Comparison of ENCODE assay signal across 8 cellular contexts in genomic region chr6:132456700-132457143, GRCh38. TPM values are rescaled to one million over a fixed set of nuclear protein-coding genes. Genes with fewer than 3 reads are reported as not detected.
DNase-seq lines count a peak whose midpoint lies in the region; ATAC-seq and TF ChIP-seq lines count a peak whose summit lies in the region.

No MANE protein-coding gene starts in this region.

- H3K36me3 Mint-ChIP-seq in activated T-helper 2 cell treated with anti-CD3 and anti-CD28 coated beads, Interferon-gamma antibody, Interleukin-2, Interleukin-4, amounts not matched to agents 10 μg/mL and 5 μg/mL and 100 μg/mL, durations not matched to agents 14 hours and 24 hours and 36 hours (ENCODE audit: low read depth) = peaks cover 15% of the 10 kb centered on the region

- no peaks in the 10 kb centered on the region for H3K9me3 Mint-ChIP-seq in activated T-helper 2 cell treated with anti-CD3 and anti-CD28 coated beads, Interferon-gamma antibody, Interleukin-2, Interleukin-4, amounts not matched to agents 10 μg/mL and 5 μg/mL and 100 μg/mL, durations not matched to agents 14 hours and 24 hours and 36 hours

- no peaks in the 10 kb centered on the region for H3K9me3 ChIP-seq in ascending aorta

- no peak overlapping the region for H3K4me3 Mint-ChIP-seq in activated T-helper 2 cell treated with anti-CD3 and anti-CD28 coated beads, Interferon-gamma antibody, Interleukin-2, Interleukin-4, amounts not matched to agents 10 μg/mL and 5 μg/mL and 100 μg/mL, durations not matched to agents 14 hours and 24 hours and 36 hours (ENCODE audit: low read depth)

- TF ChIP-seq CTCF in GM10266 (IDR thresholded peaks at IDR 0.05; ENCODE audit: control insufficient read depth, insufficient read depth, low read depth, missing control alignments) (peak; percentile 66), ascending aorta (IDR thresholded peaks at IDR 0.05) (no peak)

- H3K4me1 Mint-ChIP-seq in activated T-helper 2 cell treated with anti-CD3 and anti-CD28 coated beads, Interferon-gamma antibody, Interleukin-2, Interleukin-4, amounts not matched to agents 10 μg/mL and 5 μg/mL and 100 μg/mL, durations not matched to agents 14 hours and 24 hours and 36 hours (ENCODE audit: low read depth) = no peaks in the 10 kb centered on the region

- no peaks in the 10 kb centered on the region for H3K27me3 ChIP-seq in ascending aorta

- no peak overlapping the region for H3K27ac Mint-ChIP-seq in activated T-helper 2 cell treated with anti-CD3 and anti-CD28 coated beads, Interferon-gamma antibody, Interleukin-2, Interleukin-4, amounts not matched to agents 10 μg/mL and 5 μg/mL and 100 μg/mL, durations not matched to agents 14 hours and 24 hours and 36 hours

- peaks cover 37 to 65% of the 10 kb centered on the region in 2 donors for H3K36me3 ChIP-seq in ascending aorta

- intact Hi-C loops in left cardiac atrium (cut with DNase I) (loop anchor here in 1 of 2 donors (10.0 kb wide), 1 partner anchor 152 kb away; no protein-coding TSS in a partner anchor), ascending aorta (cut with DNase I) (no loop called here)
- intact Hi-C loops in activated T-helper 2 cell treated with anti-CD3 and anti-CD28 coated beads, Interferon-gamma antibody, Interleukin-2, Interleukin-4, amounts not matched to agents 10 μg/mL and 5 μg/mL and 100 μg/mL, durations not matched to agents 14 hours and 24 hours and 36 hours (cut with micrococcal nuclease) = no loop called here

- ATAC-seq in GM21529 (IDR thresholded peaks at IDR 0.05; ENCODE audit: unreplicated experiment) (peak; percentile 94), HG03575 (IDR thresholded peaks at IDR 0.05; ENCODE audit: extremely low read depth, insufficient number of reproducible peaks, low FRiP score, unreplicated experiment) (peak; percentile 89), left cardiac atrium (peak; percentile 90 to 95)

- DNase-seq in GM10266 (ENCODE audit: extremely low spot score) = peak; percentile 64
- peak; percentile 58 for DNase-seq in left cardiac atrium
- DNase-seq in NCI-H1694 treated with DMSO at 0.1 percent for 48 hours (lab: John Stamatoyannopoulos, UW) = no peak
- DNase-seq in ascending aorta (ENCODE audit: low spot score in 2 of 2) = no peak
- DNase-seq in activated T-helper 2 cell treated with anti-CD3 and anti-CD28 coated beads, Interferon-gamma antibody, Interleukin-2, Interleukin-4, amounts not matched to agents 10 μg/mL and 5 μg/mL and 100 μg/mL, durations not matched to agents 14 hours and 24 hours and 36 hours (ENCODE audit: low spot score) = no peak
- DNase-seq in activated naive CD4-positive, alpha-beta T cell treated with Interleukin-2 at 50 U/mL for 16 hours = no peak

- H3K27me3 Mint-ChIP-seq in activated T-helper 2 cell treated with anti-CD3 and anti-CD28 coated beads, Interferon-gamma antibody, Interleukin-2, Interleukin-4, amounts not matched to agents 10 μg/mL and 5 μg/mL and 100 μg/mL, durations not matched to agents 14 hours and 24 hours and 36 hours (ENCODE audit: low read depth) = no peaks in the 10 kb centered on the region

- H3K4me1 ChIP-seq in ascending aorta = no peaks in the 10 kb centered on the region

- H3K4me3 ChIP-seq in ascending aorta = no peak overlapping the region

- H3K27ac ChIP-seq in ascending aorta = no peak overlapping the region

RNA-seq across cellular contexts. Expression of gene MOXD1, which starts 55.4 kb away (rescaled TPM):
- total RNA-seq in left cardiac atrium (1 to 10 TPM; 2.2 to 3.6 TPM), ascending aorta (0.75 TPM)
- total RNA-seq in activated T-helper 2 cell treated with anti-CD3 and anti-CD28 coated beads, Interferon-gamma antibody, Interleukin-2, Interleukin-4, amounts not matched to agents 10 μg/mL and 5 μg/mL and 100 μg/mL, durations not matched to agents 14 hours and 24 hours and 36 hours = not detected in 2 replicates

RNA-seq across cellular contexts. Expression of gene STX7, which starts 56.2 kb away (rescaled TPM):
- 10 to 100 TPM; 46.4 to 53.0 TPM for total RNA-seq in left cardiac atrium
- total RNA-seq in ascending aorta = 18.3 TPM
- 18.9 and 21.5 TPM in 2 replicates for total RNA-seq in activated T-helper 2 cell treated with anti-CD3 and anti-CD28 coated beads, Interferon-gamma antibody, Interleukin-2, Interleukin-4, amounts not matched to agents 10 μg/mL and 5 μg/mL and 100 μg/mL, durations not matched to agents 14 hours and 24 hours and 36 hours

Comparison
In these comparisons a context has a peak if more than half of its experiments do, and no peak if none do; other contexts are left out.
1. DNase-seq: peak in GM10266 (single experiment) and left cardiac atrium (single experiment); none in NCI-H1694 treated with DMSO at 0.1 percent for 48 hours (single experiment), ascending aorta (0 of 2), activated T-helper 2 cell treated with anti-CD3 and anti-CD28 coated beads, Interferon-gamma antibody, Interleukin-2, Interleukin-4, amounts not matched to agents 10 μg/mL and 5 μg/mL and 100 μg/mL, durations not matched to agents 14 hours and 24 hours and 36 hours (single experiment) and activated naive CD4-positive, alpha-beta T cell treated with Interleukin-2 at 50 U/mL for 16 hours (single experiment).
2. Peak in every context shown above with its lines, with median percentiles within 50 percentile points of each other: ATAC-seq.